1 cellular context compared by ENCODE assay signal in the genomic region with DNA sequence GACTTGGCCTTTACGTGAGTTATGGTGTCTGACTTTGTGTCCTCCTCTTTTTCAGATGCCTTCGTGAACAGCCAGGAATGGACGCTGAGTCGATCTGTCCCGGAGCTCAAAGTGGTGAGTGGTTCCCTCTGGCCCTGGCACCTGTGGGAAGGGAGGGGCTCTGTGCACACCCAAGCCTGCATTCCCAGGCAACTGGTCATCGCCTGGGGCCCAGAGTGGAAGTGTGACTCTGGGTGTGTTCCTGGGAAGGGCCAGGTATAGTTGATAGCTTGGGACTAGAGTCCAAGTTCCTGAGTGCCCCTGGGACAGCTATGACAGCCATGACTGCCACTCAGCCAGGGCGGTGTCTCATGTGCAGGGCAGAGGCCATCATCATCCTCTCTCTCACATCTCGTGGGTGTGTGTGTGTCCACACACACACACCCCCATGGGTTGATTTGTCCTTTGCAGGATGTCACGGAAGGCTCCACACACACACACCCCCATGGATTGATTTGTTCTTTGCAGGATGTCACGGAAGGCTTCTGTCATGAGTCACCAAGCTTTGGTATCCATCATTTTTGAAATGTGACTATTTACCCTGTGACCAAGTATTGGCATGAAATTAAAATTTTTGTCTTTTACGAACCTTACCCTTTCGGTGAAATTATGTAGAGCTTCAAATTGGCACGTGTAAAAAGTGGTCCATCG.
TF ChIP-seq lines count a peak whose summit lies in the region.

No MANE protein-coding gene starts in this region.

TF ChIP-seq in IMR-90, 13 proteins besides CTCF, POLR2A, EP300 and RAD21 (continued from another document):
- TF ChIP-seq SMC3 (IDR thresholded peaks at IDR 0.05; ENCODE audit: low read depth, low read length) (no peak), RFX5 (IDR thresholded peaks at IDR 0.05; ENCODE audit: low read depth, low read length) (no peak), MAFK (IDR thresholded peaks at IDR 0.05; ENCODE audit: low read depth, low read length) (no peak), MXI1 (IDR thresholded peaks at IDR 0.05; ENCODE audit: borderline replicate concordance, low read depth, low read length) (no peak), BHLHE40 (IDR thresholded peaks at IDR 0.05; ENCODE audit: low read depth, low read length) (no peak), CHD1 (IDR thresholded peaks at IDR 0.05; ENCODE audit: low read depth, low read length) (no peak), RCOR1 (IDR thresholded peaks at IDR 0.05; ENCODE audit: insufficient replicate concordance, low read length) (no peak)
- TF ChIP-seq, protein P1, sequence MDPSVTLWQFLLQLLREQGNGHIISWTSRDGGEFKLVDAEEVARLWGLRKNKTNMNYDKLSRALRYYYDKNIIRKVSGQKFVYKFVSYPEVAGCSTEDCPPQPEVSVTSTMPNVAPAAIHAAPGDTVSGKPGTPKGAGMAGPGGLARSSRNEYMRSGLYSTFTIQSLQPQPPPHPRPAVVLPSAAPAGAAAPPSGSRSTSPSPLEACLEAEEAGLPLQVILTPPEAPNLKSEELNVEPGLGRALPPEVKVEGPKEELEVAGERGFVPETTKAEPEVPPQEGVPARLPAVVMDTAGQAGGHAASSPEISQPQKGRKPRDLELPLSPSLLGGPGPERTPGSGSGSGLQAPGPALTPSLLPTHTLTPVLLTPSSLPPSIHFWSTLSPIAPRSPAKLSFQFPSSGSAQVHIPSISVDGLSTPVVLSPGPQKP (IDR thresholded peaks at IDR 0.05; ENCODE audit: borderline replicate concordance, low read depth, low read length): no peak
